Comparison of ENCODE assay signal across 7 cellular contexts in the genomic region with DNA sequence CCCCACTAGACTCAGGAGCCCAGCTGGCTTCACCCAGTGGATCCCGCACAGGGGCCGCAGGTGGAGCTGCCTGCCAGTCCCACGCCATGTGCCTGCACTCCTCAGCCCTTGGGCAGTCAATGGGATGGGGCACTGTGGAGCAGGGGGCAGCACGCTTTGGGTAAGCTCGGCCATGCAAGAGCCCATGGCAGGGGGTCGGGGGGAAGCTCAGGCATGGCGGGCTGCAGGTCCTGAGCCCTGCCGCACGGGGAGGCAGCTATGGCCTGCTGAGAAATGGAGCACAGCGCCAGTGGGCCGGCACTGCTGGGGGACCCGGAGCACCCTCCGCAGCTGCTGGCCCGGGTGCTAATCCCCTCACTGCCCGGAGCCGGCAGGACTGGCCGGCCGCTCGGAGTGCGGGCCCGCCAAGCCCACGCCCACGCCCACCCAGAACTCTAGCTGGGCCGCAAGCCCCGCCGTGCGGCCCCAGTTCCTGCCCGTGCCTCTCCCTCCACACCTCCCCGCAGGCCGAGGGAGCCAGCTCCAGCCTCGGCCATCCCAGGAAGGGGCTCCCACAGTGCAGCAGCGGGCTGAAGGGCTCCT. TPM values are rescaled to one million over a fixed set of nuclear protein-coding genes. Genes with fewer than 3 reads are reported as not detected.
"Had no signal": no experiment of that assay in that cellular context is flagged by ENCODE, and none has a peak within 500 bp of the region (broad histone marks: within the 10 kb centered on the region; RNA-seq: fewer than 3 reads in every experiment).

No MANE protein-coding gene starts in this region.

RNA-seq across cellular contexts. Expression of gene TNNI3K, which starts 18.1 kb away (rescaled TPM):
- total RNA-seq: kidney epithelial cell; lung microvascular endothelial cell; natural killer cell treated with Interleukin-12 subunit alpha and Interleukin-12 subunit beta and Interleukin-15 and Interleukin-18, amount 100 ng/mL, for 72 hours; prostate gland had no signal
- polyA plus RNA-seq: immature natural killer cell; naive thymus-derived CD4-positive, alpha-beta T cell had no signal

RNA-seq across cellular contexts. Expression of gene LRRIQ3, which starts 55.4 kb away (rescaled TPM):
- polyA plus RNA-seq: neural cell had no signal
